In genomic region chr2:153543639-153544071, GRCh38 we compare ENCODE assay signal across 9 cellular contexts.
DNase-seq lines count a peak whose midpoint lies in the region; ATAC-seq lines count a peak whose summit lies in the region.
"Had no signal": no experiment of that assay in that cellular context is flagged by ENCODE, and none has a peak within 500 bp of the region (broad histone marks: within the 10 kb centered on the region; RNA-seq: fewer than 3 reads in every experiment).

No MANE protein-coding gene starts in this region.

- peak overlapping the region; percentile 40 for H3K27ac ChIP-seq in iPS-18a (ENCODE audit: low read length)
- H3K27ac ChIP-seq: esophagus muscularis mucosa had no signal

- H3K9me3 ChIP-seq in iPS-18a (ENCODE audit: control insufficient read depth, low read depth, low read length): peaks cover 3% of the 10 kb centered on the region

- H3K36me3 ChIP-seq in iPS-18a (ENCODE audit: control insufficient read depth, low read depth, low read length): no peaks in the 10 kb centered on the region
- H3K36me3 ChIP-seq: esophagus muscularis mucosa had no signal

- DNase-seq in NCI-H146 treated with DMSO at 0.1 percent for 48 hours (lab: John Stamatoyannopoulos, UW; ENCODE audit: unreplicated experiment) (peak; percentile 77), G401 (ENCODE audit: low spot score) (no peak), hippocampal formation (lab: John Stamatoyannopoulos, UW) (no peak), mesenteric fat pad (ENCODE audit: low spot score) (no peak)

- no peak overlapping the region for H3K4me3 ChIP-seq in iPS-18a (ENCODE audit: low read length)
- H3K4me3 ChIP-seq: esophagus muscularis mucosa had no signal

- no peaks in the 10 kb centered on the region for H3K27me3 ChIP-seq in iPS-18a (ENCODE audit: control insufficient read depth, insufficient read depth, low read length)
- H3K27me3 ChIP-seq: esophagus muscularis mucosa had no signal

- H3K4me1 ChIP-seq in iPS-18a (ENCODE audit: control insufficient read depth, low read depth, low read length): peaks cover 18% of the 10 kb centered on the region

- in situ Hi-C loops in G401 (cut with HindIII; ENCODE audit: low sequenced_read_pairs): no loop called here

- ATAC-seq in GM18909 (IDR thresholded peaks at IDR 0.05; ENCODE audit: poor library complexity, unreplicated experiment) (peak; percentile 55), HG02642 (IDR thresholded peaks at IDR 0.05; ENCODE audit: poor library complexity, unreplicated experiment) (peak; percentile 83), HG03108 (IDR thresholded peaks at IDR 0.05; ENCODE audit: unreplicated experiment) (no peak)

- H3K9ac ChIP-seq in iPS-18a (ENCODE audit: low read length): no peak overlapping the region
